Comparison of ENCODE assay signal across 13 cellular contexts in genomic region chr3:158160958-158161357, GRCh38. TPM values are rescaled to one million over a fixed set of nuclear protein-coding genes. Genes with fewer than 3 reads are reported as not detected.
DNase-seq lines count a peak whose midpoint lies in the region; ATAC-seq, FAIRE-seq and TF ChIP-seq lines count a peak whose summit lies in the region.
"Had no signal": no experiment of that assay in that cellular context is flagged by ENCODE, and none has a peak within 500 bp of the region (broad histone marks: within the 10 kb centered on the region; RNA-seq: fewer than 3 reads in every experiment).

No MANE protein-coding gene starts in this region.

- H3K9me3 ChIP-seq in skeletal muscle satellite cell (replicated peaks; ENCODE audit: low read length) = no peaks in the 10 kb centered on the region
- H3K9me3 ChIP-seq: heart right ventricle, tibial nerve had no signal

- H3K36me3 ChIP-seq in skeletal muscle satellite cell (ENCODE audit: insufficient read depth, low read length) = no peaks in the 10 kb centered on the region
- H3K36me3 ChIP-seq: heart right ventricle, tibial nerve had no signal

- H3K27me3 ChIP-seq in skeletal muscle satellite cell (ENCODE audit: control insufficient read depth, insufficient read depth, low read length) = no peaks in the 10 kb centered on the region
- H3K27me3 ChIP-seq: heart right ventricle, tibial nerve had no signal

- peak; percentile 22 for DNase-seq in NOMO-1 treated with DMSO at 0.1 percent for 48 hours (lab: John Stamatoyannopoulos, UW; ENCODE audit: unreplicated experiment)
- DNase-seq in NOMO-1 treated with dmso at 0.1 percent for 144 hours (lab: John Stamatoyannopoulos, UW; ENCODE audit: unreplicated experiment) = no peak
- DNase-seq in RCC 7860 (ENCODE audit: low spot score) = peak; percentile 53
- DNase-seq in epithelial cell of proximal tubule (ENCODE audit: low read depth) = peak; percentile 57
- no peak for DNase-seq in stimulated activated CD4-positive, alpha-beta T cell treated with anti-CD3 and anti-CD28 coated beads, Interleukin-2, amount 100 ng/mL, for 24 hours
- no peak for DNase-seq in stimulated activated CD4-positive, alpha-beta T cell treated with anti-CD3 and anti-CD28 coated beads, Interleukin-4, amount 100 ng/mL, for 4 hours
- DNase-seq: GDM1, heart right ventricle, NCI-H1092 treated with DMSO at 0.1 percent for 48 hours, NCI-H526 had no signal

- peak; percentile 60 for FAIRE-seq in RCC 7860 (lab: Jason Lieb, UNC)

- H3K9ac ChIP-seq in skeletal muscle satellite cell (ENCODE audit: low read depth, low read length) = no peak overlapping the region

- TF ChIP-seq CTCF in epithelial cell of proximal tubule (conservative IDR thresholded peaks at IDR 0.05; ENCODE audit: low read depth, low read length) = no peak

- no peak for ATAC-seq in HG03280 (IDR thresholded peaks at IDR 0.05; ENCODE audit: unreplicated experiment)
- ATAC-seq: heart right ventricle had no signal

- no peak overlapping the region for H3K4me3 ChIP-seq in epithelial cell of proximal tubule (ENCODE audit: low read depth, low read length)
- peak overlapping the region; percentile 28 for H3K4me3 ChIP-seq in skeletal muscle satellite cell (ENCODE audit: low read length)
- H3K4me3 ChIP-seq: heart right ventricle, tibial nerve had no signal

- H3K4me1 ChIP-seq in skeletal muscle satellite cell (ENCODE audit: control insufficient read depth, insufficient read depth, low read length) = peaks cover 21% of the 10 kb centered on the region
- H3K4me1 ChIP-seq: heart right ventricle, tibial nerve had no signal

- peak overlapping the region; percentile 57 for H3K4me2 ChIP-seq in skeletal muscle satellite cell (ENCODE audit: low read length)

RNA-seq across cellular contexts. Expression of gene RSRC1, which starts 51.1 kb away (rescaled TPM):
- 32.7 and 45.6 TPM in 2 replicates for total RNA-seq in epithelial cell of proximal tubule
- total RNA-seq in skeletal muscle satellite cell (2012; rRNA removed) = 42.1 and 42.4 TPM in 2 replicates

RNA-seq across cellular contexts. Expression of gene SHOX2, which starts 54.7 kb away (rescaled TPM):
- not detected in 2 replicates for total RNA-seq in epithelial cell of proximal tubule
- 12.4 and 12.5 TPM in 2 replicates for total RNA-seq in skeletal muscle satellite cell (2012; rRNA removed)

Comparison
In these comparisons a context has a peak if more than half of its experiments do, and no peak if none do; other contexts are left out.
1. DNase-seq: peak in NOMO-1 treated with DMSO at 0.1 percent for 48 hours (single experiment), RCC 7860 (single experiment) and epithelial cell of proximal tubule (single experiment); none in NOMO-1 treated with dmso at 0.1 percent for 144 hours (single experiment), stimulated activated CD4-positive, alpha-beta T cell treated with anti-CD3 and anti-CD28 coated beads, Interleukin-2, amount 100 ng/mL, for 24 hours (0 of 2) and stimulated activated CD4-positive, alpha-beta T cell treated with anti-CD3 and anti-CD28 coated beads, Interleukin-4, amount 100 ng/mL, for 4 hours (0 of 2).